11 cellular contexts compared by ENCODE assay signal in the genomic region with DNA sequence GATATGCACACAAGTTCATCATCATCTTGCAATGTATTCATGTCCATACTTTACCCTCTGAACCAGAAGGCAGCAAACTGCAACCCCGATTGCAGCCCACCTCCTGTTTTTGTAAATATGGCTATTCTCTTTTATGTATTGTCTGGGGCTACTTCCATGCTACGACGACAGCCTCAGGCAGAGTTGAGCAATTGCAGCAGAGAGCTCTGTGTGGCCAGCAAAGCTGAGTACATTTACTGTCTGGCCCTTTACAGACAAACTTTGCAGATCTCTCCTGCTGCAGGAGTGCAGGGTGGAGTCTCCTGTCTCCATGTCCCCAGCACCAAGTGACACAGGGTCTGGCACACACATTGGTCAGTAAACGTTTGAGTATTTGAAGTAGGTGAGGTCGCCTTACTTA. TPM values are rescaled to one million over a fixed set of nuclear protein-coding genes. Genes with fewer than 3 reads are reported as not detected.
DNase-seq lines count a peak whose midpoint lies in the region; ATAC-seq and TF ChIP-seq lines count a peak whose summit lies in the region.
"Had no signal": no experiment of that assay in that cellular context is flagged by ENCODE, and none has a peak within 500 bp of the region (broad histone marks: within the 10 kb centered on the region; RNA-seq: fewer than 3 reads in every experiment).

No MANE protein-coding gene starts in this region.

- TF ChIP-seq CTCF in CD4-positive, alpha-beta T cell (IDR thresholded peaks at IDR 0.05) = no peak
- no peak for TF ChIP-seq CTCF in mucosa of descending colon (IDR thresholded peaks at IDR 0.05)

- no peaks in the 10 kb centered on the region for H3K9me3 ChIP-seq in CD4-positive, alpha-beta T cell (ENCODE audit: control insufficient read depth, low read length)
- H3K9me3 ChIP-seq in mucosa of descending colon = no peaks in the 10 kb centered on the region

- no peak overlapping the region for H3K4me3 ChIP-seq in mucosa of descending colon
- H3K4me3 ChIP-seq: K562 had no signal

- H3K4me3 Mint-ChIP-seq in CD4-positive, alpha-beta T cell = peak overlapping the region; percentile 20
- no peak overlapping the region for H3K4me3 Mint-ChIP-seq in natural killer cell treated with Interleukin-12 subunit alpha and Interleukin-12 subunit beta and Interleukin-15 and Interleukin-18, amount 100 ng/mL, for 72 hours

- no peaks in the 10 kb centered on the region for H3K36me3 ChIP-seq in mucosa of descending colon (ENCODE audit: low read depth)

- CTCF ChIA-PET in CD4-positive, alpha-beta T cell (lab: Charles Lee) = no interaction called here

- POLR2A ChIA-PET in CD4-positive, alpha-beta T cell (lab: Charles Lee) = interaction anchor here (0.9 to 1.5 kb wide), 3 partner anchors 8 to 48 kb away, joined by 3 to 7 read pairs (median 3); no protein-coding TSS in a partner anchor

- H3K27me3 Mint-ChIP-seq in CD4-positive, alpha-beta T cell = no peaks in the 10 kb centered on the region
- H3K27me3 Mint-ChIP-seq in natural killer cell treated with Interleukin-12 subunit alpha and Interleukin-12 subunit beta and Interleukin-15 and Interleukin-18, amount 100 ng/mL, for 72 hours = no peaks in the 10 kb centered on the region

- no peak for DNase-seq in CD4-positive, alpha-beta T cell
- DNase-seq in NCI-H146 (lab: John Stamatoyannopoulos, UW) = peak; percentile 66
- DNase-seq in epidermal melanocyte (ENCODE audit: insufficient read length, low spot score) = peak; percentile 63
- DNase-seq in natural killer cell treated with Interleukin-12 subunit alpha and Interleukin-12 subunit beta and Interleukin-15 and Interleukin-18, amount 100 ng/mL, for 72 hours (ENCODE audit: low spot score) = no peak
- DNase-seq in D341Med (ENCODE audit: low spot score) = no peak
- no peak for DNase-seq in NCI-H1417 treated with DMSO at 0.1 percent for 48 hours (lab: John Stamatoyannopoulos, UW)
- DNase-seq in mucosa of descending colon = no peak
- DNase-seq: left cardiac atrium; stimulated activated naive CD8-positive, alpha-beta T cell treated with anti-CD3 and anti-CD28 coated beads, Interleukin-15, Interleukin-2, amounts not matched to agents 100 U/mL and 50 U/mL, for 24 hours had no signal

- ATAC-seq in CD4-positive, alpha-beta T cell (ENCODE audit: poor library complexity) = peak; percentile 23
- no peak for ATAC-seq in natural killer cell treated with Interleukin-12 subunit alpha and Interleukin-12 subunit beta and Interleukin-15 and Interleukin-18, amount 100 ng/mL, for 72 hours
- no peak for ATAC-seq in HG03378 (IDR thresholded peaks at IDR 0.05; ENCODE audit: unreplicated experiment)
- no peak for ATAC-seq in mucosa of descending colon
- ATAC-seq: K562; stimulated activated naive CD8-positive, alpha-beta T cell treated with anti-CD3 and anti-CD28 coated beads, Interleukin-15, Interleukin-2, amounts not matched to agents 100 U/mL and 50 U/mL, for 24 hours had no signal

- peaks cover 52% of the 10 kb centered on the region for H3K4me1 ChIP-seq in mucosa of descending colon (ENCODE audit: low read depth)

- peak overlapping the region; percentile 70 for H3K27ac Mint-ChIP-seq in CD4-positive, alpha-beta T cell
- H3K27ac Mint-ChIP-seq in natural killer cell treated with Interleukin-12 subunit alpha and Interleukin-12 subunit beta and Interleukin-15 and Interleukin-18, amount 100 ng/mL, for 72 hours = peak overlapping the region; percentile 28 to 35

- H3K27ac ChIP-seq in CD4-positive, alpha-beta T cell (ENCODE audit: low read depth, low read length) = no peak overlapping the region

- H3K36me3 Mint-ChIP-seq in CD4-positive, alpha-beta T cell (ENCODE audit: low read depth) = peaks cover 51% of the 10 kb centered on the region
- H3K36me3 Mint-ChIP-seq in natural killer cell treated with Interleukin-12 subunit alpha and Interleukin-12 subunit beta and Interleukin-15 and Interleukin-18, amount 100 ng/mL, for 72 hours = no peaks in the 10 kb centered on the region

- no peaks in the 10 kb centered on the region for H3K9me3 Mint-ChIP-seq in CD4-positive, alpha-beta T cell
- no peaks in the 10 kb centered on the region for H3K9me3 Mint-ChIP-seq in natural killer cell treated with Interleukin-12 subunit alpha and Interleukin-12 subunit beta and Interleukin-15 and Interleukin-18, amount 100 ng/mL, for 72 hours

- no peaks in the 10 kb centered on the region for H3K27me3 ChIP-seq in CD4-positive, alpha-beta T cell (ENCODE audit: control insufficient read depth, insufficient read depth, low read length)

- H3K4me1 Mint-ChIP-seq in CD4-positive, alpha-beta T cell (ENCODE audit: low read depth) = peaks cover 88% of the 10 kb centered on the region
- peaks cover 68 to 70% of the 10 kb centered on the region in 2 donors for H3K4me1 Mint-ChIP-seq in natural killer cell treated with Interleukin-12 subunit alpha and Interleukin-12 subunit beta and Interleukin-15 and Interleukin-18, amount 100 ng/mL, for 72 hours (ENCODE audit: low read depth in 2 of 2)

- intact Hi-C loops in CD4-positive, alpha-beta T cell (cut with DNase I, micrococcal nuclease) = no loop called here
- intact Hi-C loops in mucosa of descending colon (cut with DNase I, micrococcal nuclease) = no loop called here

RNA-seq across cellular contexts. Expression of a gene that starts 27.0 kb away (rescaled TPM):
- 100 to 1,000 TPM; 256 to 268 TPM for total RNA-seq in CD4-positive, alpha-beta T cell
- 100 to 1,000 TPM; 122 to 246 TPM for total RNA-seq in natural killer cell treated with Interleukin-12 subunit alpha and Interleukin-12 subunit beta and Interleukin-15 and Interleukin-18, amount 100 ng/mL, for 72 hours
- 100 to 1,000 TPM; 105 to 175 (median 113) TPM for total RNA-seq in mucosa of descending colon

Comparison
In these comparisons a context has a peak if more than half of its experiments do, and no peak if none do; other contexts are left out.
1. DNase-seq: peak in NCI-H146 (single experiment) and epidermal melanocyte (single experiment); none in CD4-positive, alpha-beta T cell (0 of 10), natural killer cell treated with Interleukin-12 subunit alpha and Interleukin-12 subunit beta and Interleukin-15 and Interleukin-18, amount 100 ng/mL, for 72 hours (single experiment), D341Med (single experiment), NCI-H1417 treated with DMSO at 0.1 percent for 48 hours (single experiment) and mucosa of descending colon (0 of 3).